Comparison of ENCODE assay signal across 2 cellular contexts in the genomic region with DNA sequence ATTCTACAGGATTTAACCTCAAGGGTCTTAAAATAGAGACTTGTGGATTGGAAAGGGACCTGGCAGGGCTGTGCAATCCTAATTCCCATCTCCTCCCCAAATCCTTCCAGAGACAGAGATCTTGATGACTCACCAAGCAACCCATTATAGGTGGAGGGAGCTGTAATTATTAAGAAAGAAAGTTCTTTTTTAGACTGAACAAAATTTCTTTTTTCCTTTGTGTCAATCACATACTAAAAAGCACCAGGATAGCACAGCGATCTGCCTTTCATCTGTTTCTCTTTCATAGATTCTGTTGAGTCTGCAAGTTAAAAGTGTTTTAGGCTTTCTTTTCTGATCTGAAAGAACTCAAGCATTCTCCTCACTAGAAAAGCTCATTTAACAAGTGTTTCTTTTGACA.
TF ChIP-seq lines count a peak whose summit lies in the region.

No MANE protein-coding gene starts in this region.

TF ChIP-seq in SK-N-SH treated with all-trans-retinoic acid at 6 μM for 48 hours, 23 proteins besides CTCF, POLR2A, EP300 and RAD21 (continued from another document):
- TF ChIP-seq, protein P1, sequence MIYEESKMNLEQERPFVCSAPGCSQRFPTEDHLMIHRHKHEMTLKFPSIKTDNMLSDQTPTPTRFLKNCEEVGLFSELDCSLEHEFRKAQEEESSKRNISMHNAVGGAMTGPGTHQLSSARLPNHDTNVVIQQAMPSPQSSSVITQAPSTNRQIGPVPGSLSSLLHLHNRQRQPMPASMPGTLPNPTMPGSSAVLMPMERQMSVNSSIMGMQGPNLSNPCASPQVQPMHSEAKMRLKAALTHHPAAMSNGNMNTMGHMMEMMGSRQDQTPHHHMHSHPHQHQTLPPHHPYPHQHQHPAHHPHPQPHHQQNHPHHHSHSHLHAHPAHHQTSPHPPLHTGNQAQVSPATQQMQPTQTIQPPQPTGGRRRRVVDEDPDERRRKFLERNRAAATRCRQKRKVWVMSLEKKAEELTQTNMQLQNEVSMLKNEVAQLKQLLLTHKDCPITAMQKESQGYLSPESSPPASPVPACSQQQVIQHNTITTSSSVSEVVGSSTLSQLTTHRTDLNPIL (CRISPR knock-in tag; IDR thresholded peaks at IDR 0.05; ENCODE audit: low read depth) = no peak
- TF ChIP-seq, protein P2, sequence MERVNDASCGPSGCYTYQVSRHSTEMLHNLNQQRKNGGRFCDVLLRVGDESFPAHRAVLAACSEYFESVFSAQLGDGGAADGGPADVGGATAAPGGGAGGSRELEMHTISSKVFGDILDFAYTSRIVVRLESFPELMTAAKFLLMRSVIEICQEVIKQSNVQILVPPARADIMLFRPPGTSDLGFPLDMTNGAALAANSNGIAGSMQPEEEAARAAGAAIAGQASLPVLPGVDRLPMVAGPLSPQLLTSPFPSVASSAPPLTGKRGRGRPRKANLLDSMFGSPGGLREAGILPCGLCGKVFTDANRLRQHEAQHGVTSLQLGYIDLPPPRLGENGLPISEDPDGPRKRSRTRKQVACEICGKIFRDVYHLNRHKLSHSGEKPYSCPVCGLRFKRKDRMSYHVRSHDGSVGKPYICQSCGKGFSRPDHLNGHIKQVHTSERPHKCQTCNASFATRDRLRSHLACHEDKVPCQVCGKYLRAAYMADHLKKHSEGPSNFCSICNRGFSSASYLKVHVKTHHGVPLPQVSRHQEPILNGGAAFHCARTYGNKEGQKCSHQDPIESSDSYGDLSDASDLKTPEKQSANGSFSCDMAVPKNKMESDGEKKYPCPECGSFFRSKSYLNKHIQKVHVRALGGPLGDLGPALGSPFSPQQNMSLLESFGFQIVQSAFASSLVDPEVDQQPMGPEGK (CRISPR knock-in tag; IDR thresholded peaks at IDR 0.05; ENCODE audit: borderline replicate concordance) = no peak
- TF ChIP-seq ZNF8 (CRISPR knock-in tag; IDR thresholded peaks at IDR 0.05) (no peak), ESRRG (CRISPR knock-in tag; IDR thresholded peaks at IDR 0.05) (no peak), RARB (CRISPR knock-in tag; IDR thresholded peaks at IDR 0.05) (no peak), OSR1 (CRISPR knock-in tag; IDR thresholded peaks at IDR 0.05) (no peak), ZFP3 (CRISPR knock-in tag; IDR thresholded peaks at IDR 0.05) (no peak), ZNF70 (CRISPR knock-in tag; IDR thresholded peaks at IDR 0.05) (no peak), ISL1 (CRISPR knock-in tag; IDR thresholded peaks at IDR 0.05) (no peak), SNAI2 (CRISPR knock-in tag; IDR thresholded peaks at IDR 0.05) (no peak), TOX (CRISPR knock-in tag; IDR thresholded peaks at IDR 0.05; ENCODE audit: borderline replicate concordance) (no peak)

TF ChIP-seq in SK-N-SH, 30 proteins besides CTCF, POLR2A, EP300 and RAD21 (continued from another document):
- TF ChIP-seq JUND (IDR thresholded peaks at IDR 0.05) = no peak
- TF ChIP-seq, protein P3, sequence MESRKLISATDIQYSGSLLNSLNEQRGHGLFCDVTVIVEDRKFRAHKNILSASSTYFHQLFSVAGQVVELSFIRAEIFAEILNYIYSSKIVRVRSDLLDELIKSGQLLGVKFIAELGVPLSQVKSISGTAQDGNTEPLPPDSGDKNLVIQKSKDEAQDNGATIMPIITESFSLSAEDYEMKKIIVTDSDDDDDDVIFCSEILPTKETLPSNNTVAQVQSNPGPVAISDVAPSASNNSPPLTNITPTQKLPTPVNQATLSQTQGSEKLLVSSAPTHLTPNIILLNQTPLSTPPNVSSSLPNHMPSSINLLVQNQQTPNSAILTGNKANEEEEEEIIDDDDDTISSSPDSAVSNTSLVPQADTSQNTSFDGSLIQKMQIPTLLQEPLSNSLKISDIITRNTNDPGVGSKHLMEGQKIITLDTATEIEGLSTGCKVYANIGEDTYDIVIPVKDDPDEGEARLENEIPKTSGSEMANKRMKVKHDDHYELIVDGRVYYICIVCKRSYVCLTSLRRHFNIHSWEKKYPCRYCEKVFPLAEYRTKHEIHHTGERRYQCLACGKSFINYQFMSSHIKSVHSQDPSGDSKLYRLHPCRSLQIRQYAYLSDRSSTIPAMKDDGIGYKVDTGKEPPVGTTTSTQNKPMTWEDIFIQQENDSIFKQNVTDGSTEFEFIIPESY (IDR thresholded peaks at IDR 0.05; ENCODE audit: borderline replicate concordance, low read depth) = no peak
- TF ChIP-seq CHD2 (IDR thresholded peaks at IDR 0.05; ENCODE audit: low read length, partially characterized antibody) = no peak
- no peak for TF ChIP-seq RFX5 (IDR thresholded peaks at IDR 0.05; ENCODE audit: low read length)
- TF ChIP-seq YY1 (IDR thresholded peaks at IDR 0.05; ENCODE audit: low read depth) = no peak
- TF ChIP-seq, protein P4, sequence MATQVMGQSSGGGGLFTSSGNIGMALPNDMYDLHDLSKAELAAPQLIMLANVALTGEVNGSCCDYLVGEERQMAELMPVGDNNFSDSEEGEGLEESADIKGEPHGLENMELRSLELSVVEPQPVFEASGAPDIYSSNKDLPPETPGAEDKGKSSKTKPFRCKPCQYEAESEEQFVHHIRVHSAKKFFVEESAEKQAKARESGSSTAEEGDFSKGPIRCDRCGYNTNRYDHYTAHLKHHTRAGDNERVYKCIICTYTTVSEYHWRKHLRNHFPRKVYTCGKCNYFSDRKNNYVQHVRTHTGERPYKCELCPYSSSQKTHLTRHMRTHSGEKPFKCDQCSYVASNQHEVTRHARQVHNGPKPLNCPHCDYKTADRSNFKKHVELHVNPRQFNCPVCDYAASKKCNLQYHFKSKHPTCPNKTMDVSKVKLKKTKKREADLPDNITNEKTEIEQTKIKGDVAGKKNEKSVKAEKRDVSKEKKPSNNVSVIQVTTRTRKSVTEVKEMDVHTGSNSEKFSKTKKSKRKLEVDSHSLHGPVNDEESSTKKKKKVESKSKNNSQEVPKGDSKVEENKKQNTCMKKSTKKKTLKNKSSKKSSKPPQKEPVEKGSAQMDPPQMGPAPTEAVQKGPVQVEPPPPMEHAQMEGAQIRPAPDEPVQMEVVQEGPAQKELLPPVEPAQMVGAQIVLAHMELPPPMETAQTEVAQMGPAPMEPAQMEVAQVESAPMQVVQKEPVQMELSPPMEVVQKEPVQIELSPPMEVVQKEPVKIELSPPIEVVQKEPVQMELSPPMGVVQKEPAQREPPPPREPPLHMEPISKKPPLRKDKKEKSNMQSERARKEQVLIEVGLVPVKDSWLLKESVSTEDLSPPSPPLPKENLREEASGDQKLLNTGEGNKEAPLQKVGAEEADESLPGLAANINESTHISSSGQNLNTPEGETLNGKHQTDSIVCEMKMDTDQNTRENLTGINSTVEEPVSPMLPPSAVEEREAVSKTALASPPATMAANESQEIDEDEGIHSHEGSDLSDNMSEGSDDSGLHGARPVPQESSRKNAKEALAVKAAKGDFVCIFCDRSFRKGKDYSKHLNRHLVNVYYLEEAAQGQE (IDR thresholded peaks at IDR 0.05; ENCODE audit: low read depth, low read length) = no peak
- no peak for TF ChIP-seq MEF2A (IDR thresholded peaks at IDR 0.05; ENCODE audit: borderline replicate concordance, low read depth)
- TF ChIP-seq EZH2phosphoT487 (IDR thresholded peaks at IDR 0.05; ENCODE audit: borderline replicate concordance, low read depth) = no peak
- TF ChIP-seq NRF1 (IDR thresholded peaks at IDR 0.05; ENCODE audit: low read depth, low read length) = no peak
- TF ChIP-seq, protein P5, sequence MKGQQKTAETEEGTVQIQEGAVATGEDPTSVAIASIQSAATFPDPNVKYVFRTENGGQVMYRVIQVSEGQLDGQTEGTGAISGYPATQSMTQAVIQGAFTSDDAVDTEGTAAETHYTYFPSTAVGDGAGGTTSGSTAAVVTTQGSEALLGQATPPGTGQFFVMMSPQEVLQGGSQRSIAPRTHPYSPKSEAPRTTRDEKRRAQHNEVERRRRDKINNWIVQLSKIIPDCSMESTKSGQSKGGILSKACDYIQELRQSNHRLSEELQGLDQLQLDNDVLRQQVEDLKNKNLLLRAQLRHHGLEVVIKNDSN (IDR thresholded peaks at IDR 0.05; ENCODE audit: borderline replicate concordance, low read depth) = no peak
- TF ChIP-seq POLR2AphosphoS5 (IDR thresholded peaks at IDR 0.05; ENCODE audit: low read depth, low read length) = no peak
- TF ChIP-seq ELF1 (IDR thresholded peaks at IDR 0.05) = no peak
- TF ChIP-seq RCOR1 (IDR thresholded peaks at IDR 0.05; ENCODE audit: low read length) = no peak
